In the genomic region with DNA sequence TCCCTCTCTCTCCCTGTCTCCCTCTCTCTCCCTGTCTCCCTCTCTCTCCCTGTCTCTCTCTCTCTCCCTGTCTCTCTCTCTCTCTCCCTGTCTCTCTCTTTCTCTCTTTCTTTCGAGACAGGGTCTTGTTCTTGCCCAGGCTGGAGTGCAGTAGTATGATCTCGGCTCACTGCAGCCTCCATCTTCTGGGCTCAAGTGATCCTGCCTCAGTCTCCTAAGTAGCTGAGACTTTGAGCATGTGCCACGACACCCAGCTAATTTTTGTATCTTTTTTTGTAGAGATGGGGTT, we compare ENCODE assay signal across 1 cellular context.
TF ChIP-seq lines count a peak whose summit lies in the region.

No MANE protein-coding gene starts in this region.

TF ChIP-seq in IMR-90, 13 proteins besides CTCF, POLR2A, EP300 and RAD21:
- TF ChIP-seq CHD1 (IDR thresholded peaks at IDR 0.05; ENCODE audit: low read depth, low read length) (no peak), RFX5 (IDR thresholded peaks at IDR 0.05; ENCODE audit: low read depth, low read length) (no peak), MAZ (IDR thresholded peaks at IDR 0.05; ENCODE audit: borderline replicate concordance, low read depth, low read length) (no peak)
